8 cellular contexts compared by ENCODE assay signal in genomic region chr1:103525114-103525606, GRCh38. TPM values are rescaled to one million over a fixed set of nuclear protein-coding genes. Genes with fewer than 3 reads are reported as not detected.
DNase-seq lines count a peak whose midpoint lies in the region; ATAC-seq and TF ChIP-seq lines count a peak whose summit lies in the region.

No MANE protein-coding gene starts in this region.

- H2BK120ac ChIP-seq in mesendoderm (ENCODE audit: low read depth, low read length): no peak overlapping the region

- no peaks in the 10 kb centered on the region for H3K79me1 ChIP-seq in mesendoderm (ENCODE audit: low read length)

- H3F3A ChIP-seq in SK-N-SH (replicated peaks; ENCODE audit: insufficient read depth): peaks cover 10% of the 10 kb centered on the region

- no peaks in the 10 kb centered on the region for H3K9me3 Mint-ChIP-seq in activated CD4-positive, alpha-beta T cell treated with anti-CD3 and anti-CD28 coated beads, Interleukin-2, amount 10 ng/mL, durations not matched to agents 24 days and 14 days
- no peaks in the 10 kb centered on the region for H3K9me3 Mint-ChIP-seq in endothelial cell (ENCODE audit: unreplicated experiment)

- TF ChIP-seq EP300 in SK-N-SH (IDR thresholded peaks at IDR 0.05; ENCODE audit: borderline replicate concordance in 1 of 2, low read depth in 1 of 2, low read length in 1 of 2): no peak

- POLR2A ChIA-PET in SK-N-SH (lab: Yijun Ruan, JAX): no interaction called here

- no peak overlapping the region for H4K8ac ChIP-seq in mesendoderm (ENCODE audit: low read depth, low read length)

- ATAC-seq in GM21786 (IDR thresholded peaks at IDR 0.05; ENCODE audit: unreplicated experiment) (peak; percentile 45), aorta (ENCODE audit: low FRiP score) (peak; percentile 86)

- TF ChIP-seq CTCF in SK-N-SH (IDR thresholded peaks at IDR 0.05): no peak
- TF ChIP-seq CTCF in endothelial cell (IDR thresholded peaks at IDR 0.05; ENCODE audit: unreplicated experiment): no peak

- no peak overlapping the region for H3K9ac ChIP-seq in HUES64 (ENCODE audit: low read depth, low read length)
- H3K9ac ChIP-seq in SK-N-SH: peak overlapping the region; percentile 48; the same call in 1 of the 2 replicates
- no peak overlapping the region for H3K9ac ChIP-seq in mesendoderm (ENCODE audit: low read length)

- no peaks in the 10 kb centered on the region for H4K20me1 ChIP-seq in SK-N-SH (ENCODE audit: insufficient read depth)

- CTCF ChIA-PET in SK-N-SH (lab: Yijun Ruan, JAX): interaction anchor here (4.3 kb wide), 1 partner anchor 10 kb away, joined by 23 read pairs; no protein-coding TSS in a partner anchor

- peak overlapping the region; percentile 53 for H3K4me3 ChIP-seq in HUES64 (ENCODE audit: low read length)
- H3K4me3 ChIP-seq in SK-N-SH (ENCODE audit: low read depth in 2 of 2, low read length in 1 of 2): peak overlapping the region; percentile 39 to 53
- no peak overlapping the region for H3K4me3 ChIP-seq in mesendoderm (ENCODE audit: low read length)
- peak overlapping the region; percentile 38 to 46 for H3K4me3 ChIP-seq in aorta (ENCODE audit: low read length in 2 of 2)

- H3K27me3 ChIP-seq in HUES64 (ENCODE audit: insufficient read depth, low read length) (no peaks in the 10 kb centered on the region), SK-N-SH (ENCODE audit: insufficient read depth) (no peaks in the 10 kb centered on the region), mesendoderm (ENCODE audit: insufficient read depth, low read length, poor library complexity) (no peaks in the 10 kb centered on the region), aorta (ENCODE audit: control insufficient read depth in 1 of 2, insufficient read depth in 2 of 2, low read length in 1 of 2) (no peaks in the 10 kb centered on the region)

- H3K9me3 ChIP-seq in HUES64 (ENCODE audit: insufficient read depth, low read depth, low read length) (0 out of 2 replicates have a peak, but pooled peaks cover 4% of the 10 kb centered on the region), SK-N-SH (no peaks in the 10 kb centered on the region), aorta (ENCODE audit: control insufficient read depth, low read length) (no peaks in the 10 kb centered on the region)

- peak overlapping the region; percentile 80; the same call in 1 of the 2 replicates for H2AFZ ChIP-seq in SK-N-SH (ENCODE audit: low read depth)

- WGBS in HUES64: 36% methylated on average over 6 of the region's 34 CpGs
- WGBS in SK-N-SH (ENCODE audit: low lambda C conversion rate): 15% methylated on average over 4 of the region's 34 CpGs
- no CpG with 5 or more reads among the region's 34 CpGs for WGBS in mesendoderm (ENCODE audit: extremely low coverage, insufficient coverage, low lambda C conversion rate)
- WGBS in aorta, 2 donors: 1 to 2% methylated on average over 17 to 26 of the region's 34 CpGs

- no peak for DNase-seq in activated CD4-positive, alpha-beta T cell treated with anti-CD3 and anti-CD28 coated beads, Interleukin-2, amount 10 ng/mL, durations not matched to agents 24 days and 14 days
- DNase-seq in activated CD4-positive, alpha-beta T cell treated with anti-CD3 and anti-CD28 coated beads, Interleukin-2, amount 50 U/mL, for 4 hours: no peak
- DNase-seq in SK-N-SH (peak; percentile 58), endothelial cell (ENCODE audit: low spot score) (no peak), mesendoderm (peak; percentile 72), aorta (peak in 1 of 2 donors; percentile 44)

- peak overlapping the region; percentile 77 for H3K27ac Mint-ChIP-seq in activated CD4-positive, alpha-beta T cell treated with anti-CD3 and anti-CD28 coated beads, Interleukin-2, amount 10 ng/mL, durations not matched to agents 24 days and 14 days
- H3K27ac Mint-ChIP-seq in endothelial cell (ENCODE audit: unreplicated experiment): no peak overlapping the region

- no peak overlapping the region for H2BK5ac ChIP-seq in mesendoderm (ENCODE audit: low read length)

- no peak overlapping the region for H4K5ac ChIP-seq in mesendoderm (ENCODE audit: low read length)

- peaks cover 3% of the 10 kb centered on the region for H3K27me3 Mint-ChIP-seq in activated CD4-positive, alpha-beta T cell treated with anti-CD3 and anti-CD28 coated beads, Interleukin-2, amount 10 ng/mL, durations not matched to agents 24 days and 14 days
- peaks cover 8% of the 10 kb centered on the region for H3K27me3 Mint-ChIP-seq in endothelial cell (ENCODE audit: unreplicated experiment)

- no peak overlapping the region for H3K4ac ChIP-seq in mesendoderm (ENCODE audit: low read depth, low read length)

- H3K4me1 ChIP-seq in HUES64 (ENCODE audit: insufficient read depth, low read length) (peaks cover 12% of the 10 kb centered on the region), SK-N-SH (ENCODE audit: control insufficient read depth in 1 of 2, insufficient read depth in 2 of 2, low read depth in 1 of 2, low read length in 1 of 2) (peaks cover 0 to 5% of the 10 kb centered on the region in 2 experiments; a peak in 1 of 4 replicates), mesendoderm (ENCODE audit: control insufficient read depth, low read depth, low read length) (no peaks in the 10 kb centered on the region), aorta (ENCODE audit: control insufficient read depth in 1 of 2, insufficient read depth in 2 of 2, low read length in 2 of 2) (no peaks in the 10 kb centered on the region)

- peak overlapping the region; percentile 69 for H3K4me2 ChIP-seq in SK-N-SH
- H3K4me2 ChIP-seq in mesendoderm (ENCODE audit: low read length): no peak overlapping the region

- H3K18ac ChIP-seq in mesendoderm (ENCODE audit: low read length): no peak overlapping the region

- H3K27ac ChIP-seq in HUES64 (ENCODE audit: low read depth, low read length) (no peak overlapping the region), SK-N-SH (ENCODE audit: low read depth in 2 of 2, low read length in 1 of 2) (peak overlapping the region; percentile 34 to 49; a peak in 3 of 4 replicates), mesendoderm (ENCODE audit: low read depth, low read length) (no peak overlapping the region), aorta (ENCODE audit: low read depth in 1 of 2, low read length in 2 of 2) (no peak overlapping the region)

- H3K36me3 ChIP-seq in HUES64 (ENCODE audit: insufficient read depth, low read length): peaks cover 18% of the 10 kb centered on the region
- H3K36me3 ChIP-seq in SK-N-SH (replicated peaks in 1 of 2; ENCODE audit: control insufficient read depth in 1 of 2, insufficient read depth in 2 of 2, low read length in 1 of 2): peaks cover 13 to 18% of the 10 kb centered on the region in 2 experiments
- H3K36me3 ChIP-seq in mesendoderm (ENCODE audit: control insufficient read depth, insufficient read depth, low read length): no peaks in the 10 kb centered on the region
- no peaks in the 10 kb centered on the region for H3K36me3 ChIP-seq in aorta (ENCODE audit: control insufficient read depth in 1 of 2, insufficient read depth in 2 of 2, low read length in 1 of 2)

- TF ChIP-seq RAD21 in SK-N-SH (IDR thresholded peaks at IDR 0.05; ENCODE audit: low read length): no peak

- peaks cover 16% of the 10 kb centered on the region for H3K36me3 Mint-ChIP-seq in activated CD4-positive, alpha-beta T cell treated with anti-CD3 and anti-CD28 coated beads, Interleukin-2, amount 10 ng/mL, durations not matched to agents 24 days and 14 days (ENCODE audit: low read depth)
- H3K36me3 Mint-ChIP-seq in endothelial cell (ENCODE audit: low read depth, unreplicated experiment): peaks cover 5% of the 10 kb centered on the region

- H3K56ac ChIP-seq in mesendoderm (ENCODE audit: low read length): peak overlapping the region; percentile 29

- H2BK15ac ChIP-seq in mesendoderm (replicated peaks; ENCODE audit: low read depth): no peak overlapping the region

- H2AK5ac ChIP-seq in mesendoderm (ENCODE audit: low read length): no peak overlapping the region

- H3K4me1 Mint-ChIP-seq in activated CD4-positive, alpha-beta T cell treated with anti-CD3 and anti-CD28 coated beads, Interleukin-2, amount 10 ng/mL, durations not matched to agents 24 days and 14 days: peaks cover 34% of the 10 kb centered on the region
- peaks cover 15% of the 10 kb centered on the region for H3K4me1 Mint-ChIP-seq in endothelial cell (ENCODE audit: unreplicated experiment)

- peak overlapping the region; percentile 84 for H3K4me3 Mint-ChIP-seq in activated CD4-positive, alpha-beta T cell treated with anti-CD3 and anti-CD28 coated beads, Interleukin-2, amount 10 ng/mL, durations not matched to agents 24 days and 14 days
- H3K4me3 Mint-ChIP-seq in endothelial cell (ENCODE audit: unreplicated experiment): peak overlapping the region; percentile 79

- intact Hi-C loops in activated CD4-positive, alpha-beta T cell treated with anti-CD3 and anti-CD28 coated beads, Interleukin-2, amount 10 ng/mL, durations not matched to agents 24 days and 14 days (cut with micrococcal nuclease): loop anchor here (1.0 to 5.0 kb wide), 2 partner anchors 9 to 158 kb away; no protein-coding TSS in a partner anchor
- intact Hi-C loops in aorta (cut with DNase I): loop anchor here in 1 of 2 donors (10.0 kb wide), 1 partner anchor 420 kb away; the partner anchor contains the start of gene COL11A1

- no peak overlapping the region for H3K23ac ChIP-seq in mesendoderm (ENCODE audit: low read length)

- H3K79me2 ChIP-seq in SK-N-SH (ENCODE audit: insufficient read depth): peaks cover 37% of the 10 kb centered on the region
- peaks cover 2% of the 10 kb centered on the region for H3K79me2 ChIP-seq in mesendoderm (ENCODE audit: control insufficient read depth, insufficient read depth, low read length)

- H3K9me2 ChIP-seq in SK-N-SH: no peaks in the 10 kb centered on the region

RNA-seq across cellular contexts. Expression of gene RNPC3, which starts 0.3 kb away (rescaled TPM):
- 18.7 and 20.7 TPM in 2 replicates for total RNA-seq in activated CD4-positive, alpha-beta T cell treated with anti-CD3 and anti-CD28 coated beads, Interleukin-2, amount 10 ng/mL, durations not matched to agents 24 days and 14 days
- 9.6 TPM for polyA plus RNA-seq in HUES64 (2013, experiment 1 of 2)
- 8.6 TPM for polyA plus RNA-seq in HUES64 (2013, experiment 2 of 2)
- polyA plus RNA-seq in SK-N-SH (2012; rRNA removed) (10.0 and 20.6 TPM in 2 replicates), aorta (10 to 100 TPM in 1 of 2 donors, 1 to 10 TPM in 1; 7.3 to 35.5 TPM)
- 5.7 and 6.0 TPM in 2 replicates for polyA plus RNA-seq in SK-N-SH (2012; cell fraction: cytosol; rRNA removed)
- polyA plus RNA-seq in SK-N-SH (2012; cell fraction: nucleus; rRNA removed): 57.8 and 88.1 TPM in 2 replicates
- total RNA-seq in endothelial cell (ENCODE audit: unreplicated experiment) (16.9 TPM), aorta (10 to 100 TPM; 19.5 to 40.4 TPM)
- 15.8 TPM for polyA plus RNA-seq in mesendoderm (2013, experiment 1 of 2)
- 14.8 TPM for polyA plus RNA-seq in mesendoderm (2013, experiment 2 of 2)

RNA-seq across cellular contexts. Expression of gene AMY2B, which starts 46.2 kb away (rescaled TPM):
- 3.2 and 5.9 TPM in 2 replicates for total RNA-seq in activated CD4-positive, alpha-beta T cell treated with anti-CD3 and anti-CD28 coated beads, Interleukin-2, amount 10 ng/mL, durations not matched to agents 24 days and 14 days
- polyA plus RNA-seq in HUES64 (2013, experiment 1 of 2): 0.70 TPM
- 1.7 TPM for polyA plus RNA-seq in HUES64 (2013, experiment 2 of 2)
- polyA plus RNA-seq in SK-N-SH (2012; rRNA removed) (1.5 and 2.8 TPM in 2 replicates), aorta (10 to 100 TPM in 1 of 2 donors, 1 to 10 TPM in 1; 3.5 to 41.1 TPM)
- 0.15 and 0.26 TPM in 2 replicates for polyA plus RNA-seq in SK-N-SH (2012; cell fraction: cytosol; rRNA removed)
- 5.3 and 9.7 TPM in 2 replicates for polyA plus RNA-seq in SK-N-SH (2012; cell fraction: nucleus; rRNA removed)
- total RNA-seq in endothelial cell (ENCODE audit: unreplicated experiment) (3.4 TPM), aorta (10 to 100 TPM; 16.7 to 27.3 TPM)
- 0.24 TPM for polyA plus RNA-seq in mesendoderm (2013, experiment 1 of 2)
- polyA plus RNA-seq in mesendoderm (2013, experiment 2 of 2): 0.53 TPM

Comparison
In these comparisons a context has a peak if more than half of its experiments do, and no peak if none do; other contexts are left out.
1. DNase-seq: peak in SK-N-SH (single experiment) and mesendoderm (single experiment); none in activated CD4-positive, alpha-beta T cell treated with anti-CD3 and anti-CD28 coated beads, Interleukin-2, amount 10 ng/mL, durations not matched to agents 24 days and 14 days (single experiment), activated CD4-positive, alpha-beta T cell treated with anti-CD3 and anti-CD28 coated beads, Interleukin-2, amount 50 U/mL, for 4 hours (0 of 2) and endothelial cell (single experiment).
2. H3K27ac ChIP-seq: peak in SK-N-SH (2 of 2); none in HUES64 (single experiment), mesendoderm (single experiment) and aorta (0 of 2).